Comparison of ENCODE assay signal across 10 cellular contexts in genomic region chr19:2631213-2631821, GRCh38.
A peak's percentile ranks its signal among the peaks of the same experiment; 100 is the strongest.
DNase-seq lines count a peak whose midpoint lies in the region; ATAC-seq, FAIRE-seq and TF ChIP-seq lines count a peak whose summit lies in the region.
"Had no signal": no experiment of that assay in that cellular context is flagged by ENCODE, and none has a peak within 500 bp of the region (broad histone marks: within the 10 kb centered on the region; RNA-seq: fewer than 3 reads in every experiment).

No MANE protein-coding gene starts in this region.

- TF ChIP-seq CTCF in NB4 (IDR thresholded peaks at IDR 0.05; ENCODE audit: low read depth, low read length) (no peak), neutrophil (IDR thresholded peaks at IDR 0.05) (peak; percentile 45)

- no peak for TF ChIP-seq POLR2A in GM12892 (IDR thresholded peaks at IDR 0.05; ENCODE audit: low read depth, low read length)
- no peak for TF ChIP-seq POLR2A in NB4 (IDR thresholded peaks at IDR 0.05; ENCODE audit: extremely low read depth, insufficient read length)

- peak; percentile 30 for FAIRE-seq in GM12892 (lab: Jason Lieb, UNC)

- no peaks in the 10 kb centered on the region for H3K27me3 ChIP-seq in neutrophil

- DNase-seq in GM12892 (ENCODE audit: insufficient read length): no peak
- DNase-seq in NB4 (ENCODE audit: low read depth): peak; percentile 73
- DNase-seq in caudate nucleus (lab: John Stamatoyannopoulos, UW): no peak
- DNase-seq in DMS79 treated with DMSO at 0.1 percent for 48 hours (lab: John Stamatoyannopoulos, UW): no peak
- DNase-seq: cortex of kidney; stimulated activated naive CD8-positive, alpha-beta T cell treated with anti-CD3 and anti-CD28 coated beads, Interleukin-15, amount 100 ng/mL, for 72 hours had no signal

- H3K4me3 ChIP-seq in NB4 (ENCODE audit: low read depth, low read length) (no peak overlapping the region), neutrophil (ENCODE audit: low read depth in 1 of 2, low read length in 1 of 2) (peak overlapping the region in 1 of 2 experiments; percentile 29)

- peak overlapping the region; percentile 77 for H3K27ac ChIP-seq in caudate nucleus (ENCODE audit: low read depth, low read length)
- H3K27ac ChIP-seq in neutrophil: peak overlapping the region; percentile 99

- peaks cover 99 to 100% of the 10 kb centered on the region in 2 experiments for H3K4me1 ChIP-seq in neutrophil (ENCODE audit: control insufficient read depth in 1 of 2, insufficient read depth in 1 of 2, low read depth in 1 of 2, low read length in 1 of 2)

- H3K36me3 ChIP-seq in neutrophil: no peaks in the 10 kb centered on the region

- no peak for ATAC-seq in GM19463 (IDR thresholded peaks at IDR 0.05; ENCODE audit: unreplicated experiment)
- ATAC-seq in HG02970 (IDR thresholded peaks at IDR 0.05; ENCODE audit: low FRiP score, unreplicated experiment): no peak
- ATAC-seq: HCT116; stimulated activated naive CD8-positive, alpha-beta T cell treated with anti-CD3 and anti-CD28 coated beads, Interleukin-15, amount 100 ng/mL, for 72 hours had no signal

- H3K9me3 ChIP-seq in neutrophil: no peaks in the 10 kb centered on the region
